In genomic region chr1:150235436-150235851, GRCh38 we compare ENCODE assay signal across 8 cellular contexts. TPM values are rescaled to one million over a fixed set of nuclear protein-coding genes. Genes with fewer than 3 reads are reported as not detected.
A peak's percentile ranks its signal among the peaks of the same experiment; 100 is the strongest.
DNase-seq lines count a peak whose midpoint lies in the region; ATAC-seq and TF ChIP-seq lines count a peak whose summit lies in the region.

No MANE protein-coding gene starts in this region.

- no peak for TF ChIP-seq POLR2A in esophagus muscularis mucosa (IDR thresholded peaks at IDR 0.05; ENCODE audit: low read depth)

- H3K27me3 ChIP-seq in SJSA1 (replicated peaks) (no peaks in the 10 kb centered on the region), esophagus muscularis mucosa (no peaks in the 10 kb centered on the region), parathyroid adenoma (ENCODE audit: control insufficient read depth, insufficient read depth, low read length) (no peaks in the 10 kb centered on the region)

- H3K4me3 ChIP-seq in SJSA1 (peak overlapping the region; percentile 90), esophagus muscularis mucosa (peak overlapping the region; percentile 84 to 100 (median 86)), parathyroid adenoma (ENCODE audit: low read depth, low read length) (peak overlapping the region; percentile 94)

- intact Hi-C loops in esophagus muscularis mucosa (cut with DNase I), result loop anchor here (5.0 kb wide), 1 partner anchor 127 kb away; the partner anchor contains the start of gene RPRD2

- H3K4me1 ChIP-seq in SJSA1 (replicated peaks) (peaks cover 13% of the 10 kb centered on the region), esophagus muscularis mucosa (peaks cover 4 to 18% (median 16%) of the 10 kb centered on the region in 4 donors), parathyroid adenoma (peaks cover 2% of the 10 kb centered on the region)

- H3K27me3 Mint-ChIP-seq in activated naive CD8-positive, alpha-beta T cell treated with anti-CD3 and anti-CD28 coated beads for 36 hours, result peaks cover 9% of the 10 kb centered on the region
- peaks cover 1% of the 10 kb centered on the region for H3K27me3 Mint-ChIP-seq in activated naive CD8-positive, alpha-beta T cell treated with anti-CD3 and anti-CD28 coated beads, Interleukin-2, amount 50 U/mL, for 24 hours

- H3K27ac Mint-ChIP-seq in activated naive CD8-positive, alpha-beta T cell treated with anti-CD3 and anti-CD28 coated beads for 36 hours, result no peak overlapping the region
- no peak overlapping the region for H3K27ac Mint-ChIP-seq in activated naive CD8-positive, alpha-beta T cell treated with anti-CD3 and anti-CD28 coated beads, Interleukin-2, amount 50 U/mL, for 24 hours

- no peaks in the 10 kb centered on the region for H3K9me3 ChIP-seq in SJSA1 (replicated peaks)
- no peaks in the 10 kb centered on the region for H3K9me3 ChIP-seq in esophagus muscularis mucosa
- no peaks in the 10 kb centered on the region for H3K9me3 ChIP-seq in parathyroid adenoma (ENCODE audit: control insufficient read depth, low read length)

- peak overlapping the region; percentile 90 for H3K4me2 ChIP-seq in parathyroid adenoma (ENCODE audit: low read length)

- H3K36me3 ChIP-seq in SJSA1, result peaks cover 25% of the 10 kb centered on the region
- peaks cover 0 to 7% (median 0%) of the 10 kb centered on the region in 4 donors for H3K36me3 ChIP-seq in esophagus muscularis mucosa
- H3K36me3 ChIP-seq in parathyroid adenoma (ENCODE audit: control insufficient read depth, insufficient read depth, low read length), result no peaks in the 10 kb centered on the region

- WGBS in esophagus muscularis mucosa, result 0% methylated on average over 8 of the region's 14 CpGs

- H3K79me2 ChIP-seq in parathyroid adenoma, result no peaks in the 10 kb centered on the region

- peak overlapping the region; percentile 72 for H3K27ac ChIP-seq in SJSA1
- H3K27ac ChIP-seq in esophagus muscularis mucosa (replicated peaks in 1 of 4), result peak overlapping the region; percentile 96 to 100 (median 99)
- H3K27ac ChIP-seq in parathyroid adenoma, result peak overlapping the region; percentile 95

- TF ChIP-seq EP300 in esophagus muscularis mucosa (IDR thresholded peaks at IDR 0.05), result no peak

- no peaks in the 10 kb centered on the region for H3K9me3 Mint-ChIP-seq in activated naive CD8-positive, alpha-beta T cell treated with anti-CD3 and anti-CD28 coated beads for 36 hours
- H3K9me3 Mint-ChIP-seq in activated naive CD8-positive, alpha-beta T cell treated with anti-CD3 and anti-CD28 coated beads, Interleukin-2, amount 50 U/mL, for 24 hours, result no peaks in the 10 kb centered on the region

- peaks cover 16% of the 10 kb centered on the region for H3K4me1 Mint-ChIP-seq in activated naive CD8-positive, alpha-beta T cell treated with anti-CD3 and anti-CD28 coated beads for 36 hours
- H3K4me1 Mint-ChIP-seq in activated naive CD8-positive, alpha-beta T cell treated with anti-CD3 and anti-CD28 coated beads, Interleukin-2, amount 50 U/mL, for 24 hours, result peaks cover 26% of the 10 kb centered on the region

- peaks cover 23% of the 10 kb centered on the region for H3K36me3 Mint-ChIP-seq in activated naive CD8-positive, alpha-beta T cell treated with anti-CD3 and anti-CD28 coated beads for 36 hours
- H3K36me3 Mint-ChIP-seq in activated naive CD8-positive, alpha-beta T cell treated with anti-CD3 and anti-CD28 coated beads, Interleukin-2, amount 50 U/mL, for 24 hours (ENCODE audit: low read depth), result peaks cover 26% of the 10 kb centered on the region

- H2AFZ ChIP-seq in parathyroid adenoma, result peak overlapping the region; percentile 83

- no peak overlapping the region for H3K4me3 Mint-ChIP-seq in activated naive CD8-positive, alpha-beta T cell treated with anti-CD3 and anti-CD28 coated beads for 36 hours
- H3K4me3 Mint-ChIP-seq in activated naive CD8-positive, alpha-beta T cell treated with anti-CD3 and anti-CD28 coated beads, Interleukin-2, amount 50 U/mL, for 24 hours, result no peak overlapping the region

- H3K9ac ChIP-seq in parathyroid adenoma, result peak overlapping the region; percentile 87

- no peak for ATAC-seq in activated naive CD8-positive, alpha-beta T cell treated with anti-CD3 and anti-CD28 coated beads, Interleukin-2, amount 50 U/mL, for 24 hours
- ATAC-seq in GM19463 (IDR thresholded peaks at IDR 0.05; ENCODE audit: unreplicated experiment), result no peak

- no peak for TF ChIP-seq CTCF in esophagus muscularis mucosa (IDR thresholded peaks at IDR 0.05)
- TF ChIP-seq CTCF in parathyroid adenoma (IDR thresholded peaks at IDR 0.05), result no peak

- DNase-seq in activated naive CD8-positive, alpha-beta T cell treated with anti-CD3 and anti-CD28 coated beads for 36 hours, result peak; percentile 11
- no peak for DNase-seq in activated naive CD8-positive, alpha-beta T cell treated with anti-CD3 and anti-CD28 coated beads, Interleukin-2, amount 50 U/mL, for 24 hours
- DNase-seq in SJSA1 (ENCODE audit: low read depth in 1 of 2, low spot score in 2 of 2), result peak; percentile 42 to 48
- peak; percentile 90 for DNase-seq in esophagus muscularis mucosa (ENCODE audit: extremely low spot score)
- no peak for DNase-seq in SHP77 (lab: John Stamatoyannopoulos, UW)
- no peak for DNase-seq in NCI-H226

RNA-seq across cellular contexts. Expression of gene ANP32E, which starts 0.5 kb away (rescaled TPM):
- 100 to 1,000 TPM; 176 to 191 TPM for total RNA-seq in activated naive CD8-positive, alpha-beta T cell treated with anti-CD3 and anti-CD28 coated beads for 36 hours
- 95.3 and 103 TPM in 2 replicates for total RNA-seq in SJSA1 (2014; rRNA removed; shearing (Covaris generic))
- total RNA-seq in esophagus muscularis mucosa, result 10 to 100 TPM; 15.6 to 20.3 (median 18.6) TPM

RNA-seq across cellular contexts. Expression of gene CA14, which starts 22.1 kb away (rescaled TPM):
- not detected for total RNA-seq in activated naive CD8-positive, alpha-beta T cell treated with anti-CD3 and anti-CD28 coated beads for 36 hours
- total RNA-seq in SJSA1 (2014; rRNA removed; shearing (Covaris generic)), result not detected in 2 replicates
- 1 to 10 TPM in 1 of 4 donors, under 1 TPM in 2, not detected in 1; 0.33 to 1.0 (median 0.42) TPM for total RNA-seq in esophagus muscularis mucosa

RNA-seq across cellular contexts. Expression of gene APH1A, which starts 33.4 kb away (rescaled TPM):
- 100 to 1,000 TPM; 123 to 126 TPM for total RNA-seq in activated naive CD8-positive, alpha-beta T cell treated with anti-CD3 and anti-CD28 coated beads for 36 hours
- 113 and 122 TPM in 2 replicates for total RNA-seq in SJSA1 (2014; rRNA removed; shearing (Covaris generic))
- total RNA-seq in esophagus muscularis mucosa, result 10 to 100 TPM; 36.1 to 63.5 (median 49.7) TPM

RNA-seq across cellular contexts. Expression of gene C1orf54, which starts 37.1 kb away (rescaled TPM):
- under 1 TPM; 0.48 to 0.78 TPM for total RNA-seq in activated naive CD8-positive, alpha-beta T cell treated with anti-CD3 and anti-CD28 coated beads for 36 hours
- 0.21 TPM in 1 of 2 replicates, not detected in the other for total RNA-seq in SJSA1 (2014; rRNA removed; shearing (Covaris generic))
- 10 to 100 TPM; 15.2 to 36.1 (median 18.0) TPM for total RNA-seq in esophagus muscularis mucosa

RNA-seq across cellular contexts. Expression of gene CIART, which starts 46.9 kb away (rescaled TPM):
- 1 to 10 TPM; 4.9 to 5.2 TPM for total RNA-seq in activated naive CD8-positive, alpha-beta T cell treated with anti-CD3 and anti-CD28 coated beads for 36 hours
- total RNA-seq in SJSA1 (2014; rRNA removed; shearing (Covaris generic)), result 5.9 and 6.1 TPM in 2 replicates
- 10 to 100 TPM; 13.7 to 26.0 (median 14.2) TPM for total RNA-seq in esophagus muscularis mucosa

Comparison
In these comparisons a context has a peak if more than half of its experiments do, and no peak if none do; other contexts are left out.
1. DNase-seq: peak in activated naive CD8-positive, alpha-beta T cell treated with anti-CD3 and anti-CD28 coated beads for 36 hours (single experiment), SJSA1 (2 of 2) and esophagus muscularis mucosa (single experiment); none in activated naive CD8-positive, alpha-beta T cell treated with anti-CD3 and anti-CD28 coated beads, Interleukin-2, amount 50 U/mL, for 24 hours (single experiment), SHP77 (0 of 2) and NCI-H226 (single experiment).
2. Peak in every context shown above with its lines, with median percentiles within 50 percentile points of each other: H3K27ac ChIP-seq and H3K4me3 ChIP-seq.